In the genomic region with DNA sequence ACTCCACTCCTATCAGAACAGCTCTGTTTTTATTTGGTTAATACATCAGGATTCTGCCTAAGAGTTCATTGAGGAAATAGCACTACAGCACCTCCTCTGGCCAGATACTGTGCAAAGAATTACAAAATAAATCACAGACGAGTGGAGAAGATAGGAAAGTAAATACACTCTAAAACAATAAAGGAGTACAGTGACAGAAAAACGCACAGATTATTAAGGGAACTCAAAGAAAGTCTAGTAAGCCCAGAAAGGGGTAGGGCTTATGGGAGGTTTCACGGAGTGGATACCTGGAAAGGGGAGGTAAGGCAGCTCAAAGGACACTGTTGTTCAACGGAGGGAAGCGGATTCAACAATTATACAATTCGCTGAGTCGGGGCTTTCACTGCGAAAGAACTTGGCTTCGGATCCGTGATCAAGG, we compare ENCODE assay signal across 8 cellular contexts. TPM values are rescaled to one million over a fixed set of nuclear protein-coding genes. Genes with fewer than 3 reads are reported as not detected.
DNase-seq lines count a peak whose midpoint lies in the region; ATAC-seq and TF ChIP-seq lines count a peak whose summit lies in the region.

No MANE protein-coding gene starts in this region.

- ATAC-seq in HG03175 (IDR thresholded peaks at IDR 0.05; ENCODE audit: unreplicated experiment) = peak; percentile 33
- ATAC-seq in upper lobe of left lung (ENCODE audit: low FRiP score in 2 of 2) = peak; percentile 74 to 76

- intact Hi-C loops in dorsolateral prefrontal cortex (cut with DNase I) = loop anchor here (5.0 to 10.0 kb wide), 3 partner anchors 90 to 257 kb away; a partner anchor contains a TSS

- H3K4me3 ChIP-seq in AG04449 (ENCODE audit: low read depth, low read length) (peak overlapping the region; percentile 85), dorsolateral prefrontal cortex (peak overlapping the region; percentile 53 to 98 (median 76)), upper lobe of left lung (peak overlapping the region; percentile 46 to 75 (median 60))

- POLR2A ChIA-PET in AG04449 (lab: Yijun Ruan, JAX) = interaction anchor here (1.5 kb wide), 1 partner anchor 15 kb away, joined by 4 read pairs; a partner anchor contains a TSS

- H3K27me3 ChIP-seq in dorsolateral prefrontal cortex (peaks cover 0 to 10% (median 0%) of the 10 kb centered on the region in 45 donors), upper lobe of left lung (no peaks in the 10 kb centered on the region)

- in situ Hi-C loops in GM13976 (cut with MboI; ENCODE audit: low sequenced_read_pairs, unreplicated experiment) = no loop called here

- H3K27ac ChIP-seq in dorsolateral prefrontal cortex (peak overlapping the region in 58 of 59 donors; percentile 79 to 99 (median 96)), upper lobe of left lung (peak overlapping the region; percentile 96 to 100 (median 97))

- no peaks in the 10 kb centered on the region for H3K9me3 ChIP-seq in upper lobe of left lung

- TF ChIP-seq CTCF in AG04449 (IDR thresholded peaks at IDR 0.05; ENCODE audit: insufficient read depth, low read length, missing control alignments) (peak; percentile 26), GM13976 (IDR thresholded peaks at IDR 0.05; ENCODE audit: borderline replicate concordance, control extremely low read depth, extremely low read depth, insufficient read depth, missing control alignments) (peak; percentile 56), dorsolateral prefrontal cortex (IDR thresholded peaks at IDR 0.05 in 54 of 56, conservative IDR thresholded peaks at IDR 0.05 in 2 of 56; ENCODE audit: low read depth in 1 of 56, partially characterized antibody in 56 of 56) (peak in 52 of 56 donors; percentile 10 to 68 (median 44)), upper lobe of left lung (IDR thresholded peaks at IDR 0.05) (peak in 5 of 6 experiments; percentile 9 to 59 (median 42))

- no peaks in the 10 kb centered on the region for H3K36me3 ChIP-seq in upper lobe of left lung

- H3K4me1 ChIP-seq in upper lobe of left lung = peaks cover 29 to 52% (median 37%) of the 10 kb centered on the region in 4 donors

- no peak for TF ChIP-seq POLR2A in upper lobe of left lung (IDR thresholded peaks at IDR 0.05)

- CTCF ChIA-PET in AG04449 (lab: Yijun Ruan, JAX) = interaction anchor here (0.6 to 4.7 kb wide), 10 partner anchors 9 to 426 kb away, joined by 3 to 45 read pairs (median 4); a partner anchor contains a TSS

- no peak for TF ChIP-seq EP300 in upper lobe of left lung (IDR thresholded peaks at IDR 0.05)

- DNase-seq in AG04449 (ENCODE audit: low read depth, low spot score) = no peak
- peak; percentile 57 for DNase-seq in GM13976 (ENCODE audit: low spot score)
- peak; percentile 55 for DNase-seq in RPMI8226
- DNase-seq in dorsolateral prefrontal cortex = peak in 1 of 10 donors; percentile 27
- DNase-seq in medulla oblongata (ENCODE audit: extremely low spot score) = peak; percentile 79
- DNase-seq in upper lobe of left lung = no peak
- DNase-seq in activated gamma-delta T cell (lab: John Stamatoyannopoulos, UW) = no peak

- 0 to 1% methylated on average over 10 of the region's 10 CpGs for WGBS in upper lobe of left lung, 2 donors

RNA-seq across cellular contexts. Expression of a gene that starts 5.5 kb away (rescaled TPM):
- total RNA-seq in dorsolateral prefrontal cortex (not detected), upper lobe of left lung (not detected)

RNA-seq across cellular contexts. Expression of a gene that starts 14.1 kb away (rescaled TPM):
- total RNA-seq in dorsolateral prefrontal cortex = 10 to 100 TPM in 118 of 120 experiments, 1 to 10 TPM in 2; 7.1 to 60.5 (median 30.1) TPM
- total RNA-seq in upper lobe of left lung = 1 to 10 TPM in 2 of 6 donors, under 1 TPM in 4; 0.17 to 1.3 (median 0.93) TPM

RNA-seq across cellular contexts. Expression of a gene that starts 40.2 kb away (rescaled TPM):
- total RNA-seq in dorsolateral prefrontal cortex (10 to 100 TPM; 36.8 to 80.8 (median 58.2) TPM), upper lobe of left lung (10 to 100 TPM; 17.8 to 36.5 (median 30.6) TPM)

Comparison
In these comparisons a context has a peak if more than half of its experiments do, and no peak if none do; other contexts are left out.
1. DNase-seq: peak in GM13976 (single experiment), RPMI8226 (single experiment) and medulla oblongata (single experiment); none in AG04449 (single experiment), upper lobe of left lung (0 of 2) and activated gamma-delta T cell (single experiment).
2. Peak in every context shown above with its lines, with median percentiles within 50 percentile points of each other: H3K4me3 ChIP-seq and CTCF ChIP-seq.